ENCODE assay signal across 13 cellular contexts in the genomic region with DNA sequence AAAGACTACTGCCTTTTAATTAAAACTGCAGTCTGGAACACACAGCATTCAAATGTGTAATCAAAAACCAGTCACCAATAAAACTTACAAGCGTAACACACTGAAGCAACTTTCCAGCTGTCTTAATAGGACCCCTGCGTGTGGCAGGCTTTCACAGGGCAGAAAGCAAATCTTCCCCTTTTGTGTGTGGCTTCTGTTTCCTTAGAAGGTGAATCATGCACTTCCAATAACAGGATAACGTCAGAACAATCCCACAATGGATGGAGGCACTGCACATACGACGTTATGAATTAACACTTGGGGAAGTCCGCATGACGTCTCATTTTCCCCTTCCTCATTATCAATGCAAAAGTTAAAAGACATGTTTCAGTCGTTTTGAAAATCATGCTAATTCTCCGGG. TPM values are rescaled to one million over a fixed set of nuclear protein-coding genes. Genes with fewer than 3 reads are reported as not detected.
DNase-seq lines count a peak whose midpoint lies in the region; ATAC-seq and TF ChIP-seq lines count a peak whose summit lies in the region.
"Had no signal": no experiment of that assay in that cellular context is flagged by ENCODE, and none has a peak within 500 bp of the region (broad histone marks: within the 10 kb centered on the region; RNA-seq: fewer than 3 reads in every experiment).

No MANE protein-coding gene starts in this region.

- H3K27me3 ChIP-seq in WERI-Rb-1 (ENCODE audit: insufficient read depth, low read depth, severe bottlenecking) (no peaks in the 10 kb centered on the region), kidney epithelial cell (ENCODE audit: control insufficient read depth, insufficient read depth, low read length) (no peaks in the 10 kb centered on the region)
- H3K27me3 ChIP-seq: dorsolateral prefrontal cortex, transverse colon had no signal

- H3K9me3 ChIP-seq in WERI-Rb-1 (ENCODE audit: severe bottlenecking): no peaks in the 10 kb centered on the region
- H3K9me3 ChIP-seq: transverse colon had no signal

- H3K27ac ChIP-seq in WERI-Rb-1: peak overlapping the region; percentile 95
- H3K27ac ChIP-seq: transverse colon had no signal

- no peaks in the 10 kb centered on the region for H3K36me3 ChIP-seq in WERI-Rb-1
- H3K36me3 ChIP-seq in kidney epithelial cell (ENCODE audit: control insufficient read depth, insufficient read depth, low read length): no peaks in the 10 kb centered on the region
- H3K36me3 ChIP-seq: transverse colon had no signal

- TF ChIP-seq CTCF in WERI-Rb-1 (IDR thresholded peaks at IDR 0.05; ENCODE audit: low read depth, low read length) (no peak), kidney epithelial cell (IDR thresholded peaks at IDR 0.05; ENCODE audit: insufficient read depth, low read length, poor library complexity, severe bottlenecking) (no peak)

- ATAC-seq in sciatic nerve: no peak
- no peak for ATAC-seq in SK-N-SH treated with all-trans-retinoic acid at 6 μM for 48 hours
- ATAC-seq: CD8-positive, alpha-beta T cell; HepG2 had no signal

- DNase-seq in DMS 273 treated with DMSO at 0.1 percent for 48 hours (lab: John Stamatoyannopoulos, UW) (peak; percentile 63), GDM1 (lab: John Stamatoyannopoulos, UW) (peak; percentile 11), WERI-Rb-1 (no peak), kidney epithelial cell (ENCODE audit: low read depth) (peak; percentile 18), sciatic nerve (ENCODE audit: low spot score) (no peak), midbrain (lab: John Stamatoyannopoulos, UW) (no peak)
- DNase-seq: activated CD4-positive, alpha-beta T cell treated with anti-CD3 and anti-CD28 coated beads, Interleukin-2, amount 50 U/mL, for 1 hour; CD8-positive, alpha-beta T cell; dorsolateral prefrontal cortex; NCI-H1105 treated with DMSO at 0.1 percent for 48 hours; transverse colon had no signal

- intact Hi-C loops in sciatic nerve (cut with DNase I): no loop called here

- no peak overlapping the region for H3K4me3 ChIP-seq in WERI-Rb-1 (ENCODE audit: low read depth, low read length)
- H3K4me3 ChIP-seq in kidney epithelial cell (ENCODE audit: low read depth, low read length): no peak overlapping the region
- H3K4me3 ChIP-seq: transverse colon had no signal

TF ChIP-seq in SK-N-SH treated with all-trans-retinoic acid at 6 μM for 48 hours, 23 proteins besides CTCF, POLR2A, EP300 and RAD21:
- TF ChIP-seq BACH2 (CRISPR knock-in tag; IDR thresholded peaks at IDR 0.05; ENCODE audit: borderline replicate concordance): no peak
- TF ChIP-seq PPARA (CRISPR knock-in tag; IDR thresholded peaks at IDR 0.05; ENCODE audit: borderline replicate concordance): no peak
- no peak for TF ChIP-seq GLIS3 (CRISPR knock-in tag; IDR thresholded peaks at IDR 0.05)
- TF ChIP-seq, protein P1, sequence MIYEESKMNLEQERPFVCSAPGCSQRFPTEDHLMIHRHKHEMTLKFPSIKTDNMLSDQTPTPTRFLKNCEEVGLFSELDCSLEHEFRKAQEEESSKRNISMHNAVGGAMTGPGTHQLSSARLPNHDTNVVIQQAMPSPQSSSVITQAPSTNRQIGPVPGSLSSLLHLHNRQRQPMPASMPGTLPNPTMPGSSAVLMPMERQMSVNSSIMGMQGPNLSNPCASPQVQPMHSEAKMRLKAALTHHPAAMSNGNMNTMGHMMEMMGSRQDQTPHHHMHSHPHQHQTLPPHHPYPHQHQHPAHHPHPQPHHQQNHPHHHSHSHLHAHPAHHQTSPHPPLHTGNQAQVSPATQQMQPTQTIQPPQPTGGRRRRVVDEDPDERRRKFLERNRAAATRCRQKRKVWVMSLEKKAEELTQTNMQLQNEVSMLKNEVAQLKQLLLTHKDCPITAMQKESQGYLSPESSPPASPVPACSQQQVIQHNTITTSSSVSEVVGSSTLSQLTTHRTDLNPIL (CRISPR knock-in tag; IDR thresholded peaks at IDR 0.05; ENCODE audit: low read depth): no peak
- no peak for TF ChIP-seq OSR1 (CRISPR knock-in tag; IDR thresholded peaks at IDR 0.05)

RNA-seq across cellular contexts. Expression of a gene that starts 44.8 kb away (rescaled TPM):
- total RNA-seq in kidney epithelial cell (not detected in 2 replicates), sciatic nerve (not detected)
- total RNA-seq: CD8-positive, alpha-beta T cell; HepG2 had no signal

Comparison
In these comparisons a context has a peak if more than half of its experiments do, and no peak if none do; other contexts are left out.
1. DNase-seq: peak in DMS 273 treated with DMSO at 0.1 percent for 48 hours (single experiment), GDM1 (single experiment) and kidney epithelial cell (single experiment); none in WERI-Rb-1 (single experiment), sciatic nerve (single experiment) and midbrain (single experiment).